In the genomic region with DNA sequence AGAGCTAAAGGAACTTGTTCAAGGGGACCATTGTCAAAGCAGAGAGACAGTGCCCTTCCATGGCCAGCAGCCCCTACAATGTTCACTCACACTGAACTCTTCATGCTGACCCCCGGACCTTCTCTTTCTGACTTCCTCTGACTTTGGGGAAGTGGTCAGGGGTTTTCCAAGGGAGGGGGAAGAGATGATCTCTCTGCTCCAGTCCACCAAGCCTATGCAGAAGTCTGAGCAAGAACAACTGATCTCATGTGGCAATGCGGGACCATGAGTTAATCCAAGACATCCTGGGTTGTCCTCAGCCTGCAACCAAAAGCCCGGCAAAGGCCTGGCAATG, we compare ENCODE assay signal across 1 cellular context.
TF ChIP-seq lines count a peak whose summit lies in the region.

No MANE protein-coding gene starts in this region.

TF ChIP-seq in HepG2, 621 proteins besides CTCF, POLR2A, EP300 and RAD21:
- TF ChIP-seq ZNF543 (CRISPR knock-in tag; IDR thresholded peaks at IDR 0.05) (0 out of 2 replicates have a peak, but pooled peaks have one; percentile 3), ZMYM2 (CRISPR knock-in tag; IDR thresholded peaks at IDR 0.05) (no peak)
